ENCODE assay signal across 1 cellular context in genomic region chr5:81852277-81853004, GRCh38.
TF ChIP-seq lines count a peak whose summit lies in the region.

No MANE protein-coding gene starts in this region.

TF ChIP-seq in K562, 482 proteins besides CTCF, POLR2A, EP300 and RAD21 (continued from another document and continues in another):
- TF ChIP-seq ARID3B (CRISPR knock-in tag; IDR thresholded peaks at IDR 0.05; ENCODE audit: borderline replicate concordance) (no peak), ZNF143 (CRISPR knock-in tag; IDR thresholded peaks at IDR 0.05) (no peak), CHCHD3 (CRISPR knock-in tag; IDR thresholded peaks at IDR 0.05) (no peak), CREM (IDR thresholded peaks at IDR 0.05; ENCODE audit: low read depth) (no peak), STAT6 (CRISPR knock-in tag; IDR thresholded peaks at IDR 0.05) (0 out of 2 replicates have a peak, but pooled peaks have one; percentile 55), MGA (IDR thresholded peaks at IDR 0.05) (no peak), MTA2 (IDR thresholded peaks at IDR 0.05; ENCODE audit: low read depth) (no peak), CHD2 (IDR thresholded peaks at IDR 0.05; ENCODE audit: low read depth, low read length) (no peak), ZBTB17 (CRISPR knock-in tag; IDR thresholded peaks at IDR 0.05) (no peak), ZBTB34 (CRISPR knock-in tag; IDR thresholded peaks at IDR 0.05) (no peak), ATF4 (CRISPR knock-in tag; IDR thresholded peaks at IDR 0.05) (0 out of 2 replicates have a peak, but pooled peaks have one; percentile 28), GTF2E2 (tag; IDR thresholded peaks at IDR 0.05) (0 out of 2 replicates have a peak, but pooled peaks have one; percentile 50), KHSRP (IDR thresholded peaks at IDR 0.05) (no peak), COPS2 (conservative IDR thresholded peaks at IDR 0.05) (no peak), ZNF133 (CRISPR knock-in tag; IDR thresholded peaks at IDR 0.05) (no peak), KDM5B (IDR thresholded peaks at IDR 0.05; ENCODE audit: insufficient replicate concordance, low read depth, low read length) (peak; percentile 14), CBX8 (IDR thresholded peaks at IDR 0.05; ENCODE audit: borderline replicate concordance, extremely low read depth, low read depth, low read length, poor library complexity, severe bottlenecking) (no peak), CBFA2T3 (IDR thresholded peaks at IDR 0.05) (peak; percentile 57), GATA2 (CRISPR knock-in tag; IDR thresholded peaks at IDR 0.05) (no peak)
- TF ChIP-seq, protein P1, sequence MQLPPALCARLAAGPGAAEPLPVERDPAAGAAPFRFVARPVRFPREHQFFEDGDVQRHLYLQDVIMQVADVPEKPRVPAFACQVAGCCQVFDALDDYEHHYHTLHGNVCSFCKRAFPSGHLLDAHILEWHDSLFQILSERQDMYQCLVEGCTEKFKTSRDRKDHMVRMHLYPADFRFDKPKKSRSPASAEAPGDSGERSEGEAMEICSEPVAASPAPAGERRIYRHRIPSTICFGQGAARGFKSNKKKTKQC (CRISPR knock-in tag; IDR thresholded peaks at IDR 0.05) = 0 out of 2 replicates have a peak, but pooled peaks have one; percentile 20
- TF ChIP-seq, protein P2, sequence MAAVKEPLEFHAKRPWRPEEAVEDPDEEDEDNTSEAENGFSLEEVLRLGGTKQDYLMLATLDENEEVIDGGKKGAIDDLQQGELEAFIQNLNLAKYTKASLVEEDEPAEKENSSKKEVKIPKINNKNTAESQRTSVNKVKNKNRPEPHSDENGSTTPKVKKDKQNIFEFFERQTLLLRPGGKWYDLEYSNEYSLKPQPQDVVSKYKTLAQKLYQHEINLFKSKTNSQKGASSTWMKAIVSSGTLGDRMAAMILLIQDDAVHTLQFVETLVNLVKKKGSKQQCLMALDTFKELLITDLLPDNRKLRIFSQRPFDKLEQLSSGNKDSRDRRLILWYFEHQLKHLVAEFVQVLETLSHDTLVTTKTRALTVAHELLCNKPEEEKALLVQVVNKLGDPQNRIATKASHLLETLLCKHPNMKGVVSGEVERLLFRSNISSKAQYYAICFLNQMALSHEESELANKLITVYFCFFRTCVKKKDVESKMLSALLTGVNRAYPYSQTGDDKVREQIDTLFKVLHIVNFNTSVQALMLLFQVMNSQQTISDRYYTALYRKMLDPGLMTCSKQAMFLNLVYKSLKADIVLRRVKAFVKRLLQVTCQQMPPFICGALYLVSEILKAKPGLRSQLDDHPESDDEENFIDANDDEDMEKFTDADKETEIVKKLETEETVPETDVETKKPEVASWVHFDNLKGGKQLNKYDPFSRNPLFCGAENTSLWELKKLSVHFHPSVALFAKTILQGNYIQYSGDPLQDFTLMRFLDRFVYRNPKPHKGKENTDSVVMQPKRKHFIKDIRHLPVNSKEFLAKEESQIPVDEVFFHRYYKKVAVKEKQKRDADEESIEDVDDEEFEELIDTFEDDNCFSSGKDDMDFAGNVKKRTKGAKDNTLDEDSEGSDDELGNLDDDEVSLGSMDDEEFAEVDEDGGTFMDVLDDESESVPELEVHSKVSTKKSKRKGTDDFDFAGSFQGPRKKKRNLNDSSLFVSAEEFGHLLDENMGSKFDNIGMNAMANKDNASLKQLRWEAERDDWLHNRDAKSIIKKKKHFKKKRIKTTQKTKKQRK (IDR thresholded peaks at IDR 0.05; ENCODE audit: borderline replicate concordance, low read depth, low read length) = no peak
- TF ChIP-seq, protein P3, sequence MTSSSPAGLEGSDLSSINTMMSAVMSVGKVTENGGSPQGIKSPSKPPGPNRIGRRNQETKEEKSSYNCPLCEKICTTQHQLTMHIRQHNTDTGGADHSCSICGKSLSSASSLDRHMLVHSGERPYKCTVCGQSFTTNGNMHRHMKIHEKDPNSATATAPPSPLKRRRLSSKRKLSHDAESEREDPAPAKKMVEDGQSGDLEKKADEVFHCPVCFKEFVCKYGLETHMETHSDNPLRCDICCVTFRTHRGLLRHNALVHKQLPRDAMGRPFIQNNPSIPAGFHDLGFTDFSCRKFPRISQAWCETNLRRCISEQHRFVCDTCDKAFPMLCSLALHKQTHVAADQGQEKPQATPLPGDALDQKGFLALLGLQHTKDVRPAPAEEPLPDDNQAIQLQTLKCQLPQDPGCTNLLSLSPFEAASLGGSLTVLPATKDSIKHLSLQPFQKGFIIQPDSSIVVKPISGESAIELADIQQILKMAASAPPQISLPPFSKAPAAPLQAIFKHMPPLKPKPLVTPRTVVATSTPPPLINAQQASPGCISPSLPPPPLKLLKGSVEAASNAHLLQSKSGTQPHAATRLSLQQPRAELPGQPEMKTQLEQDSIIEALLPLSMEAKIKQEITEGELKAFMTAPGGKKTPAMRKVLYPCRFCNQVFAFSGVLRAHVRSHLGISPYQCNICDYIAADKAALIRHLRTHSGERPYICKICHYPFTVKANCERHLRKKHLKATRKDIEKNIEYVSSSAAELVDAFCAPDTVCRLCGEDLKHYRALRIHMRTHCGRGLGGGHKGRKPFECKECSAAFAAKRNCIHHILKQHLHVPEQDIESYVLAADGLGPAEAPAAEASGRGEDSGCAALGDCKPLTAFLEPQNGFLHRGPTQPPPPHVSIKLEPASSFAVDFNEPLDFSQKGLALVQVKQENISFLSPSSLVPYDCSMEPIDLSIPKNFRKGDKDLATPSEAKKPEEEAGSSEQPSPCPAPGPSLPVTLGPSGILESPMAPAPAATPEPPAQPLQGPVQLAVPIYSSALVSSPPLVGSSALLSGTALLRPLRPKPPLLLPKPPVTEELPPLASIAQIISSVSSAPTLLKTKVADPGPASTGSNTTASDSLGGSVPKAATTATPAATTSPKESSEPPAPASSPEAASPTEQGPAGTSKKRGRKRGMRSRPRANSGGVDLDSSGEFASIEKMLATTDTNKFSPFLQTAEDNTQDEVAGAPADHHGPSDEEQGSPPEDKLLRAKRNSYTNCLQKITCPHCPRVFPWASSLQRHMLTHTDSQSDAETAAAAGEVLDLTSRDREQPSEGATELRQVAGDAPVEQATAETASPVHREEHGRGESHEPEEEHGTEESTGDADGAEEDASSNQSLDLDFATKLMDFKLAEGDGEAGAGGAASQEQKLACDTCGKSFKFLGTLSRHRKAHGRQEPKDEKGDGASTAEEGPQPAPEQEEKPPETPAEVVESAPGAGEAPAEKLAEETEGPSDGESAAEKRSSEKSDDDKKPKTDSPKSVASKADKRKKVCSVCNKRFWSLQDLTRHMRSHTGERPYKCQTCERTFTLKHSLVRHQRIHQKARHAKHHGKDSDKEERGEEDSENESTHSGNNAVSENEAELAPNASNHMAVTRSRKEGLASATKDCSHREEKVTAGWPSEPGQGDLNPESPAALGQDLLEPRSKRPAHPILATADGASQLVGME (CRISPR knock-in tag; IDR thresholded peaks at IDR 0.05) = no peak
